14 cellular contexts compared by ENCODE assay signal in the genomic region with DNA sequence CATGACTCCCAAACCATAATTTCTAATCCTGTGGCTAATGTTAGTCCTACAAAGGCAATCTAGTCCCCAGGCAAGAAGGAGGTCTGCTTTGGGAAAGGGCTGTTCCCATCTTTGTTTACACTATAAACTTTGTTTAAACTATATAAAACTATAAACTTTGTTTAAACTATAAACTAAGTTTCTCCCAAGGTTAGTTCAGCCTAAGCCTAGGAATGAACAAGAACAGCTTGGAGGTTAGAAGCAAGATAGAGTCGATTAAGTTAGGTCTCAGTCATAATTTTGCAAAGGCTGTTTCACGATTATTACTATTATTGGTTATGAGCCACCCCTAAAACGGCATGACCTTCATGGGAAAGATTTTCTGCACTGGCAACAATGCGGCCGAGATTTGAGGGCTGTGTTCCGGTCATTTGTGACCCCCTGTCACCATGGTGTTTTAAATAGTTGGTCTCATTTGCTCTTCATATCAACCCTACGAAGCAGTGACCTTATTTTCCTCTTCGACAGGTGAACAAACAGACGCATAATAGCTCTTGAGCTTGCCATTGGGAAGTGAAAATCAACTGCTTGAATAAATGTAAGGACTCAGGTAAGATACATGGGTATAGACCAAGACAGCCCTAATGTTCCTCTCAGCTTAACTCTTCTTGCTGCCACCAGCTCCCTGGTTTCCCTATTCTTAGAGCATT.
"Had no signal": no experiment of that assay in that cellular context is flagged by ENCODE, and none has a peak within 500 bp of the region (broad histone marks: within the 10 kb centered on the region; RNA-seq: fewer than 3 reads in every experiment).

No MANE protein-coding gene starts in this region.

- H3K27ac ChIP-seq: gastrocnemius medialis, parathyroid adenoma, vagina had no signal

- DNase-seq: activated CD4-positive, alpha-beta T cell treated with anti-CD3 and anti-CD28 coated beads, Interleukin-2, amount 50 U/mL, for 4 hours; activated naive CD4-positive, alpha-beta T cell; activated naive CD8-positive, alpha-beta T cell treated with anti-CD3 and anti-CD28 coated beads, Interleukin-2, amount 10 ng/mL, durations not matched to agents 7 days and 5 days; activated T-cell treated with anti-CD3 and anti-CD28 coated beads for 4 hours; cortex of kidney; effector CD4-positive, alpha-beta T cell; gastrocnemius medialis; naive thymus-derived CD4-positive, alpha-beta T cell had no signal

- ATAC-seq: activated CD4-positive, CD25-positive, alpha-beta regulatory T cell treated with anti-CD3 and anti-CD28 coated beads, Interleukin-2, amount 50 U/mL, for 24 hours; gastrocnemius medialis; left lobe of liver; naive thymus-derived CD4-positive, alpha-beta T cell; stimulated activated memory B cell treated with anti-CD40 and anti-IgM and Interleukin-4, amounts not matched to agents 10 μg/mL and 1 μg/mL and 100 μg/mL, for 72 hours had no signal

- H3K27me3 ChIP-seq: gastrocnemius medialis, vagina had no signal

- H3K9ac ChIP-seq: parathyroid adenoma had no signal

- H3K36me3 ChIP-seq: gastrocnemius medialis, vagina had no signal

- H3K4me1 ChIP-seq: gastrocnemius medialis, parathyroid adenoma, vagina had no signal

- FAIRE-seq: islet of Langerhans had no signal

- H3K4me3 ChIP-seq: gastrocnemius medialis, vagina had no signal
